In genomic region chr9:89797255-89797654, GRCh38 we compare ENCODE assay signal across 19 cellular contexts.
A peak's percentile ranks its signal among the peaks of the same experiment; 100 is the strongest.
DNase-seq lines count a peak whose midpoint lies in the region; ATAC-seq, FAIRE-seq and TF ChIP-seq lines count a peak whose summit lies in the region.
"Had no signal": no experiment of that assay in that cellular context is flagged by ENCODE, and none has a peak within 500 bp of the region (broad histone marks: within the 10 kb centered on the region; RNA-seq: fewer than 3 reads in every experiment).

No MANE protein-coding gene starts in this region.

- H3K36me3 ChIP-seq in bronchial epithelial cell (ENCODE audit: control insufficient read depth, insufficient read depth, low read length), result no peaks in the 10 kb centered on the region
- H3K36me3 ChIP-seq: BE2C had no signal

- peak; percentile 19 for ATAC-seq in esophagus mucosa
- ATAC-seq: A549; CD8-positive, alpha-beta T cell had no signal

- no peaks in the 10 kb centered on the region for H3K9me3 Mint-ChIP-seq in neural crest cell
- H3K9me3 Mint-ChIP-seq: CD14-positive monocyte; CD8-positive, alpha-beta T cell had no signal

- DNase-seq in bronchial epithelial cell (ENCODE audit: low read depth) (no peak), neural crest cell (ENCODE audit: low read depth, low spot score) (no peak), ureter (ENCODE audit: low spot score) (peak; percentile 34), midbrain (lab: John Stamatoyannopoulos, UW) (no peak), DMS53 treated with DMSO at 0.1 percent for 48 hours (lab: John Stamatoyannopoulos, UW; ENCODE audit: unreplicated experiment) (no peak)
- no peak for DNase-seq in stimulated activated CD4-positive, alpha-beta T cell treated with anti-CD3 and anti-CD28 coated beads, Interleukin-4, amount 100 ng/mL, for 1 hour
- DNase-seq: BE2C; CD8-positive, alpha-beta T cell; COR-L47; DND-41; GDM1; HCEC 1CT; HFFc6 had no signal

- no peaks in the 10 kb centered on the region for H3K36me3 Mint-ChIP-seq in neural crest cell (ENCODE audit: low read depth)
- H3K36me3 Mint-ChIP-seq: CD14-positive monocyte; CD8-positive, alpha-beta T cell had no signal

- no peaks in the 10 kb centered on the region for H3K27me3 ChIP-seq in bronchial epithelial cell (ENCODE audit: control insufficient read depth, insufficient read depth, low read length)
- H3K27me3 ChIP-seq: BE2C had no signal

- H3K4me1 Mint-ChIP-seq in neural crest cell, result no peaks in the 10 kb centered on the region
- H3K4me1 Mint-ChIP-seq: CD14-positive monocyte had no signal

- no peak overlapping the region for H3K4me3 Mint-ChIP-seq in neural crest cell
- H3K4me3 Mint-ChIP-seq: CD14-positive monocyte; CD8-positive, alpha-beta T cell; HFFc6 had no signal

- peak overlapping the region; percentile 43 for H3K27ac Mint-ChIP-seq in neural crest cell (ENCODE audit: unreplicated experiment)
- H3K27ac Mint-ChIP-seq: CD14-positive monocyte; CD8-positive, alpha-beta T cell; HFFc6 had no signal

- peak; percentile 98 for FAIRE-seq in bronchial epithelial cell (lab: Jason Lieb, UNC)
- FAIRE-seq: A549, D721Med, GM12892, HTR-8/SVneo had no signal

- H3K4me3 ChIP-seq in bronchial epithelial cell (ENCODE audit: low read depth, low read length), result no peak overlapping the region
- H3K4me3 ChIP-seq: A549 had no signal

- H3K27me3 Mint-ChIP-seq in neural crest cell (ENCODE audit: low read depth), result peaks cover 5% of the 10 kb centered on the region

- TF ChIP-seq CTCF in bronchial epithelial cell (IDR thresholded peaks at IDR 0.05; ENCODE audit: insufficient read depth, low read length, severe bottlenecking), result no peak
- no peak for TF ChIP-seq CTCF in neural crest cell (conservative IDR thresholded peaks at IDR 0.05)
